ENCODE assay signal across 2 cellular contexts in genomic region chr4:87382116-87382515, GRCh38.
TF ChIP-seq lines count a peak whose summit lies in the region.

No MANE protein-coding gene starts in this region.

TF ChIP-seq in liver, 16 proteins besides CTCF, POLR2A, EP300 and RAD21:
- TF ChIP-seq HNF4A (conservative IDR thresholded peaks at IDR 0.05) (peak; percentile 12 to 20), NR2F2 (IDR thresholded peaks at IDR 0.05) (no peak)

TF ChIP-seq in HepG2, 621 proteins besides CTCF, POLR2A, EP300 and RAD21:
- TF ChIP-seq FOXO1 (CRISPR knock-in tag; IDR thresholded peaks at IDR 0.05) (no peak), ZNF550 (CRISPR knock-in tag; IDR thresholded peaks at IDR 0.05; ENCODE audit: borderline replicate concordance) (no peak), TERF1 (CRISPR knock-in tag; IDR thresholded peaks at IDR 0.05) (no peak), ZNF773 (CRISPR knock-in tag; IDR thresholded peaks at IDR 0.05; ENCODE audit: borderline replicate concordance) (no peak)
TF ChIP-seq in HepG2: peak in this region for 0.
